ENCODE assay signal across 22 cellular contexts in the genomic region with DNA sequence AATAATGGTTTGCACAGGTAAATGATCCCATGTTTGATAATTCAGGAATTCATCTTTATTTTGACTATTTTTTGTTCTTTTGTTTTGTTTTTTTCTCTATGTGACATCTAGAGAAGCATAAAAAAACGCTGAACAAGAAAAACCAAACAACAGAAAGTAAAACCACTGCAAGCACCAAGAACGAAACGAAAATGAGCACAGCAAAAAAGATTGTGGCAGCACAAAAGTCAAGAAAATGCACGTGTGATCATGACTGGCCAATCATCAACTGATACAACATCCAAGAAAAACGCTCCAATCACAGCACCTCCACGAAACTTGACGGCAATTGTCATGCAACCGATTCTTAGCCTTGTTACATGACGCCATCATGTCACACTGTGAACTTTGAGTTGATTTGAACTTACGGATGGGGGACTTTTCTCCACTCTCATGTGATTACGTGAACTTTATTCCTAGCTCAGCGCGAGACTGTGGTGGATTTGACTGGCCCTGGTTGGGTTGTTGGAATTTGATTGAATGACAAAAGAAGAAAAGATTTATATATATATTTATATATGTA.
"Had no signal": no experiment of that assay in that cellular context is flagged by ENCODE, and none has a peak within 500 bp of the region (broad histone marks: within the 10 kb centered on the region; RNA-seq: fewer than 3 reads in every experiment).

No MANE protein-coding gene starts in this region.

- H3K4me2 ChIP-seq: hepatocyte, neural progenitor cell had no signal

- H3K4me3 ChIP-seq: colonic mucosa, dorsolateral prefrontal cortex, hepatocyte, left ventricle myocardium inferior, lung, neural progenitor cell, pancreas, stomach, thoracic aorta, transverse colon had no signal

- DNase-seq: colonic mucosa; dorsolateral prefrontal cortex; effector CD8-positive, alpha-beta T cell; foreskin melanocyte; left ventricle myocardium inferior; mesenchymal stem cell; midbrain; nucleus accumbens; pancreas; right cardiac atrium; small intestine; stimulated activated CD4-positive, alpha-beta T cell treated with anti-CD3 and anti-CD28 coated beads, Interleukin-12 subunit alpha, Interleukin-12 subunit beta, amount 100 ng/mL, for 4 hours; stimulated activated naive CD4-positive, alpha-beta T cell; stomach; substantia nigra; transverse colon had no signal

- H3K9me3 ChIP-seq: colonic mucosa, left ventricle myocardium inferior, pancreas, stomach, thoracic aorta, transverse colon had no signal

- H3K27me3 ChIP-seq: colonic mucosa, pancreas had no signal

- H3K4me1 ChIP-seq: colonic mucosa, neural progenitor cell, pancreas had no signal

- H3K36me3 Mint-ChIP-seq: neural progenitor cell had no signal

- H3K9me3 Mint-ChIP-seq: neural progenitor cell had no signal

- H3K36me3 ChIP-seq: colonic mucosa, left ventricle myocardium inferior, neural progenitor cell, pancreas, stomach, thoracic aorta, transverse colon had no signal

- H3K79me2 ChIP-seq: hepatocyte had no signal

- H3K4me3 Mint-ChIP-seq: natural killer cell treated with Interleukin-12 subunit alpha and Interleukin-12 subunit beta and Interleukin-15 and Interleukin-18, amount 100 ng/mL, for 72 hours; neural progenitor cell had no signal

- H2AFZ ChIP-seq: hepatocyte, neural progenitor cell had no signal

- ATAC-seq: natural killer cell treated with Interleukin-12 subunit alpha and Interleukin-12 subunit beta and Interleukin-15 and Interleukin-18, amount 100 ng/mL, for 72 hours; pancreas; right cardiac atrium had no signal

- H3K27ac Mint-ChIP-seq: natural killer cell treated with Interleukin-12 subunit alpha and Interleukin-12 subunit beta and Interleukin-15 and Interleukin-18, amount 100 ng/mL, for 72 hours; neural progenitor cell; progenitor cell of endocrine pancreas had no signal

- H3K27ac ChIP-seq: colonic mucosa, dorsolateral prefrontal cortex, hepatocyte, left ventricle myocardium inferior, neural progenitor cell, pancreas, stomach, thoracic aorta, transverse colon had no signal
